In genomic region chr2:25251461-25252273, GRCh38 we compare ENCODE assay signal across 8 cellular contexts.
DNase-seq lines count a peak whose midpoint lies in the region; ATAC-seq and TF ChIP-seq lines count a peak whose summit lies in the region.

No MANE protein-coding gene starts in this region.

- H3K79me1 ChIP-seq in trophoblast cell (ENCODE audit: low read length), result peaks cover 20% of the 10 kb centered on the region

- H3K4me3 ChIP-seq in CD8-positive, alpha-beta memory T cell (ENCODE audit: low read length), result peak overlapping the region; percentile 73
- peak overlapping the region; percentile 22 to 71 (median 64) for H3K4me3 ChIP-seq in heart right ventricle
- peak overlapping the region; percentile 82 for H3K4me3 ChIP-seq in trophoblast cell (ENCODE audit: low read depth, low read length)

- no peak overlapping the region for H3K27ac ChIP-seq in CD8-positive, alpha-beta memory T cell (ENCODE audit: low read depth, low read length)
- H3K27ac ChIP-seq in heart right ventricle (peak overlapping the region; percentile 34 to 90 (median 86)), trophoblast cell (ENCODE audit: low read depth, low read length) (peak overlapping the region; percentile 93)

- peak overlapping the region; percentile 96 for H3K4me2 ChIP-seq in trophoblast cell (ENCODE audit: low read length)

- no peaks in the 10 kb centered on the region for H3K9me3 ChIP-seq in CD8-positive, alpha-beta memory T cell (ENCODE audit: low read length)
- no peaks in the 10 kb centered on the region for H3K9me3 ChIP-seq in heart right ventricle
- H3K9me3 ChIP-seq in trophoblast cell (ENCODE audit: insufficient read depth, low read depth, low read length), result no peaks in the 10 kb centered on the region

- H3K23ac ChIP-seq in trophoblast cell (ENCODE audit: low read length), result no peak overlapping the region

- DNase-seq in CD8-positive, alpha-beta memory T cell, result peak; percentile 19 to 65 (median 32)
- DNase-seq in NCI-H526 treated with DMSO at 0.1 percent for 48 hours (lab: John Stamatoyannopoulos, UW), result peak; percentile 61
- peak; percentile 50 to 70 for DNase-seq in activated naive CD4-positive, alpha-beta T cell treated with anti-CD3 and anti-CD28 coated beads, Interleukin-2, amount 50 U/mL, for 72 hours (ENCODE audit: low spot score in 2 of 2)
- peak; percentile 60 to 63 for DNase-seq in heart right ventricle
- peak; percentile 48 to 64 for DNase-seq in trophoblast cell

- H2BK120ac ChIP-seq in trophoblast cell (ENCODE audit: insufficient read depth, low read length, poor library complexity), result peak overlapping the region; percentile 90

- CTCF ChIA-PET in CD8-positive, alpha-beta memory T cell (lab: Charles Lee), result interaction anchor here (1.3 to 5.2 kb wide), 6 partner anchors 22 to 125 kb away, joined by 3 to 22 read pairs (median 9); no protein-coding TSS in a partner anchor

- peak overlapping the region; percentile 83 for H4K8ac ChIP-seq in trophoblast cell (ENCODE audit: low read depth, low read length)

- peaks cover 17% of the 10 kb centered on the region for H3K4me1 ChIP-seq in CD8-positive, alpha-beta memory T cell (ENCODE audit: insufficient read depth, low read length)
- H3K4me1 ChIP-seq in heart right ventricle (peaks cover 13 to 32% (median 23%) of the 10 kb centered on the region in 9 donors), trophoblast cell (ENCODE audit: control insufficient read depth in 1 of 2, insufficient read depth in 2 of 2, low read length in 2 of 2) (peaks cover 16 to 20% of the 10 kb centered on the region in 2 experiments)

- 1 to 2% methylated on average over 44 to 50 of the region's 50 CpGs for WGBS in heart right ventricle, 2 donors
- no CpG with 5 or more reads among the region's 50 CpGs for WGBS in trophoblast cell (ENCODE audit: extremely low coverage, insufficient coverage, insufficient read length)

- peak overlapping the region; percentile 7 for H2BK12ac ChIP-seq in trophoblast cell (ENCODE audit: low read length)

- no peaks in the 10 kb centered on the region for H3K27me3 ChIP-seq in CD8-positive, alpha-beta memory T cell (ENCODE audit: insufficient read depth, low read length, poor library complexity, severe bottlenecking)
- H3K27me3 ChIP-seq in heart right ventricle (no peaks in the 10 kb centered on the region), trophoblast cell (ENCODE audit: insufficient read depth, low read length) (no peaks in the 10 kb centered on the region)

- peak overlapping the region; percentile 81 for H3K4ac ChIP-seq in trophoblast cell (ENCODE audit: low read depth, low read length)

- H3K36me3 Mint-ChIP-seq in CD8-positive, alpha-beta memory T cell, result peaks cover 0 to 50% (median 15%) of the 10 kb centered on the region in 3 donors
- H3K36me3 Mint-ChIP-seq in activated naive CD4-positive, alpha-beta T cell treated with anti-CD3 and anti-CD28 coated beads, Interleukin-2, amount 50 U/mL, for 72 hours, result peaks cover 16 to 30% of the 10 kb centered on the region in 2 donors

- ATAC-seq in GM21529 (IDR thresholded peaks at IDR 0.05; ENCODE audit: unreplicated experiment), result peak; percentile 46
- ATAC-seq in activated naive CD4-positive, alpha-beta T cell treated with anti-CD3 and anti-CD28 coated beads, Interleukin-2, amount 50 U/mL, for 72 hours, result peak; percentile 61 to 66
- ATAC-seq in heart right ventricle, result peak; percentile 48 to 78 (median 66)
- no peak for ATAC-seq in GM21786 (IDR thresholded peaks at IDR 0.05; ENCODE audit: unreplicated experiment)
- ATAC-seq in GM18867 (IDR thresholded peaks at IDR 0.05; ENCODE audit: unreplicated experiment), result no peak

- peaks cover 0 to 4% of the 10 kb centered on the region in 2 donors for H3K27me3 Mint-ChIP-seq in CD8-positive, alpha-beta memory T cell

- H3K36me3 ChIP-seq in CD8-positive, alpha-beta memory T cell (ENCODE audit: insufficient read depth, low read length), result peaks cover 16% of the 10 kb centered on the region
- H3K36me3 ChIP-seq in heart right ventricle (peaks cover 0 to 52% (median 21%) of the 10 kb centered on the region in 9 donors), trophoblast cell (ENCODE audit: control insufficient read depth in 1 of 2, insufficient read depth in 2 of 2, low read length in 2 of 2) (peaks cover 15 to 17% of the 10 kb centered on the region in 2 experiments)

- POLR2A ChIA-PET in CD8-positive, alpha-beta memory T cell (lab: Charles Lee), result interaction anchor here (0.6 to 2.6 kb wide), 7 partner anchors 22 to 111 kb away, joined by 3 to 20 read pairs (median 3); no protein-coding TSS in a partner anchor

- H2AFZ ChIP-seq in trophoblast cell (ENCODE audit: insufficient read depth, low read length, poor library complexity), result peak overlapping the region; percentile 65

- no peak for TF ChIP-seq CTCF in heart right ventricle (IDR thresholded peaks at IDR 0.05)

- peak overlapping the region; percentile 93 for H2BK5ac ChIP-seq in trophoblast cell (ENCODE audit: low read depth, low read length, poor library complexity)

- H3K18ac ChIP-seq in trophoblast cell (ENCODE audit: low read length), result peak overlapping the region; percentile 96

- peak overlapping the region; percentile 97 for H3K14ac ChIP-seq in trophoblast cell (ENCODE audit: low read length)

- H4K91ac ChIP-seq in trophoblast cell (ENCODE audit: low read depth, low read length), result peak overlapping the region; percentile 94

- H2AK5ac ChIP-seq in trophoblast cell (ENCODE audit: low read length), result peak overlapping the region; percentile 82

- peaks cover 30 to 43% (median 37%) of the 10 kb centered on the region in 3 donors for H3K4me1 Mint-ChIP-seq in CD8-positive, alpha-beta memory T cell

- H3K27ac Mint-ChIP-seq in CD8-positive, alpha-beta memory T cell, result peak overlapping the region; percentile 37 to 87 (median 68)
- peak overlapping the region; percentile 73 to 88 for H3K27ac Mint-ChIP-seq in activated naive CD4-positive, alpha-beta T cell treated with anti-CD3 and anti-CD28 coated beads, Interleukin-2, amount 50 U/mL, for 72 hours

- H3K9me3 Mint-ChIP-seq in CD8-positive, alpha-beta memory T cell, result no peaks in the 10 kb centered on the region
- no peaks in the 10 kb centered on the region for H3K9me3 Mint-ChIP-seq in activated naive CD4-positive, alpha-beta T cell treated with anti-CD3 and anti-CD28 coated beads, Interleukin-2, amount 50 U/mL, for 72 hours

- peak overlapping the region; percentile 82 for H3K9ac ChIP-seq in trophoblast cell (ENCODE audit: low read length)

- H3K79me2 ChIP-seq in trophoblast cell (ENCODE audit: control insufficient read depth, insufficient read depth, low read length, poor library complexity), result peaks cover 15% of the 10 kb centered on the region

- H4K12ac ChIP-seq in trophoblast cell (ENCODE audit: low read depth, low read length), result peak overlapping the region; percentile 61

- peak overlapping the region; percentile 75 to 91 (median 85) for H3K4me3 Mint-ChIP-seq in CD8-positive, alpha-beta memory T cell

- intact Hi-C loops in heart right ventricle (cut with DNase I), result loop anchor here in 1 of 10 donors (2.0 kb wide), 1 partner anchor 19 kb away; no protein-coding TSS in a partner anchor

Comparison
In these comparisons a context has a peak if more than half of its experiments do, and no peak if none do; other contexts are left out.
1. ATAC-seq: peak in GM21529 (single experiment), activated naive CD4-positive, alpha-beta T cell treated with anti-CD3 and anti-CD28 coated beads, Interleukin-2, amount 50 U/mL, for 72 hours (2 of 2) and heart right ventricle (8 of 8); none in GM21786 (single experiment) and GM18867 (single experiment).
2. Peak in every context shown above with its lines, with median percentiles within 50 percentile points of each other: DNase-seq and H3K4me3 ChIP-seq.